In genomic region chr2:232911712-232912277, GRCh38 we compare ENCODE assay signal across 33 cellular contexts. TPM values are rescaled to one million over a fixed set of nuclear protein-coding genes. Genes with fewer than 3 reads are reported as not detected.
DNase-seq lines count a peak whose midpoint lies in the region; ATAC-seq, FAIRE-seq and TF ChIP-seq lines count a peak whose summit lies in the region.
"Had no signal": no experiment of that assay in that cellular context is flagged by ENCODE, and none has a peak within 500 bp of the region (broad histone marks: within the 10 kb centered on the region; RNA-seq: fewer than 3 reads in every experiment).

No MANE protein-coding gene starts in this region.

- ATAC-seq in HepG2, result no peak
- no peak for ATAC-seq in right lobe of liver
- ATAC-seq in K562, result no peak
- no peak for ATAC-seq in GM18870 (IDR thresholded peaks at IDR 0.05; ENCODE audit: unreplicated experiment)
- ATAC-seq: A549; CD8-positive, alpha-beta T cell had no signal

- H3K79me2 ChIP-seq in HepG2 (ENCODE audit: insufficient read depth, low read length), result no peaks in the 10 kb centered on the region
- no peaks in the 10 kb centered on the region for H3K79me2 ChIP-seq in K562 (ENCODE audit: control insufficient read depth, insufficient read depth, low read length)

- WGBS in HepG2 (ENCODE audit: low lambda C conversion rate), result 75% methylated on average over 1 of the region's 1 CpG
- WGBS in right lobe of liver (ENCODE audit: insufficient coverage, low coverage, low lambda C conversion rate, missing lambda C conversion rate), result 33% methylated on average over 1 of the region's 1 CpG
- 0% methylated on average over 1 of the region's 1 CpG for WGBS in K562 (ENCODE audit: insufficient coverage, low coverage, missing lambda C conversion rate)

- H3K36me3 ChIP-seq in HepG2 (replicated peaks in 1 of 2; ENCODE audit: control insufficient read depth in 1 of 2, insufficient read depth in 2 of 2, low read length in 2 of 2) (no peaks in the 10 kb centered on the region; a peak in 2 of 5 replicates), right lobe of liver (no peaks in the 10 kb centered on the region), HEK293 (ENCODE audit: control insufficient read depth in 2 of 2, insufficient read depth in 1 of 2, low read length in 2 of 2) (no peaks in the 10 kb centered on the region), K562 (ENCODE audit: control insufficient read depth, insufficient read depth, low read length) (no peaks in the 10 kb centered on the region)
- H3K36me3 ChIP-seq: BE2C; BLaER1; BLaER1 treated with 17β-estradiol and CSF1 and Interleukin-3, amounts not matched to agents 10 nM and 100 nM had no signal

- TF ChIP-seq CTCF in HepG2 (CRISPR knock-in tag; IDR thresholded peaks at IDR 0.05) (no peak), right lobe of liver (IDR thresholded peaks at IDR 0.05) (no peak), HEK293 (tag by site-specific recombination; IDR thresholded peaks at IDR 0.05) (no peak), K562 (IDR thresholded peaks at IDR 0.05 in 2 of 3, conservative IDR thresholded peaks at IDR 0.05 in 1 of 3; ENCODE audit: insufficient read depth in 2 of 3, low read depth in 1 of 3, low read length in 3 of 3) (no peak)

- H4K20me1 ChIP-seq in HepG2 (ENCODE audit: insufficient read depth, low read length), result no peaks in the 10 kb centered on the region
- no peaks in the 10 kb centered on the region for H4K20me1 ChIP-seq in K562 (replicated peaks; ENCODE audit: control insufficient read depth, insufficient read depth, low read length)
- H4K20me1 ChIP-seq: BLaER1; BLaER1 treated with 17β-estradiol and CSF1 and Interleukin-3, amounts not matched to agents 10 nM and 100 nM had no signal

- no peak overlapping the region for H3K4me2 ChIP-seq in HepG2 (ENCODE audit: low read depth, low read length)
- H3K4me2 ChIP-seq in K562 (ENCODE audit: insufficient read depth, low read length), result no peak overlapping the region
- H3K4me2 ChIP-seq: A549; BLaER1; BLaER1 treated with 17β-estradiol and CSF1 and Interleukin-3, amounts not matched to agents 10 nM and 100 nM had no signal

- intact Hi-C loops in HepG2 (cut with micrococcal nuclease; ENCODE audit: unreplicated experiment), result no loop called here
- intact Hi-C loops in right lobe of liver (cut with DNase I), result no loop called here
- intact Hi-C loops in K562 (cut with micrococcal nuclease), result no loop called here

- H3K27me3 ChIP-seq in HepG2 (ENCODE audit: control insufficient read depth in 1 of 2, insufficient read depth in 2 of 2, low read length in 2 of 2) (no peaks in the 10 kb centered on the region), right lobe of liver (no peaks in the 10 kb centered on the region), K562 (ENCODE audit: control insufficient read depth in 2 of 2, insufficient read depth in 2 of 2, low read length in 2 of 2) (peaks cover 3 to 4% of the 10 kb centered on the region in 2 experiments; a peak in 4 of 5 replicates)
- H3K27me3 ChIP-seq: BE2C; BLaER1; BLaER1 treated with 17β-estradiol and CSF1 and Interleukin-3, amounts not matched to agents 10 nM and 100 nM had no signal

- CTCF ChIA-PET in HepG2 (lab: Yijun Ruan, JAX; ENCODE audit: low intra/inter-chr PET ratio, low total read pairs), result no interaction called here
- CTCF ChIA-PET in HEK293 (lab: Yijun Ruan, JAX), result no interaction called here
- CTCF ChIA-PET in K562 (lab: Yijun Ruan, JAX; ENCODE audit: low intra/inter-chr PET ratio), result no interaction called here

- H3K9me3 ChIP-seq in HepG2 (ENCODE audit: low read length) (peaks cover 21% of the 10 kb centered on the region), right lobe of liver (peaks cover 0 to 4% (median 0%) of the 10 kb centered on the region in 4 donors), HEK293 (ENCODE audit: control insufficient read depth, insufficient read depth, low read depth, low read length) (no peaks in the 10 kb centered on the region), K562 (replicated peaks; ENCODE audit: control insufficient read depth, insufficient read depth, low read depth, low read length) (0 out of 2 replicates have a peak, but pooled peaks cover 2% of the 10 kb centered on the region)
- H3K9me3 ChIP-seq: BE2C, Caco-2 had no signal

- H3K4me3 ChIP-seq in HepG2 (replicated peaks in 1 of 3; ENCODE audit: insufficient read depth in 1 of 3, low read depth in 2 of 3, low read length in 3 of 3) (no peak overlapping the region), right lobe of liver (no peak overlapping the region), HEK293 (ENCODE audit: low read depth, low read length) (no peak overlapping the region), K562 (no peak overlapping the region)
- H3K4me3 ChIP-seq: A549; BLaER1; BLaER1 treated with 17β-estradiol and CSF1 and Interleukin-3, amounts not matched to agents 10 nM and 100 nM had no signal

- no peaks in the 10 kb centered on the region for H3K9me1 ChIP-seq in K562 (ENCODE audit: control insufficient read depth, insufficient read depth, low read length)

- POLR2A ChIA-PET in HepG2 (lab: Yijun Ruan, JAX) (no interaction called here), HEK293 (lab: Yijun Ruan, JAX) (no interaction called here), K562 (lab: Yijun Ruan, JAX) (no interaction called here)

- DNase-seq in HepG2 (ENCODE audit: low spot score) (no peak), right lobe of liver (no peak), K562 (ENCODE audit: extremely low read depth in 1 of 4, low spot score in 3 of 4) (no peak), DMS153 (lab: John Stamatoyannopoulos, UW) (no peak)
- DNase-seq: 8988T; ACHN; AML-193; BE2C; C1 segment of cervical spinal cord; Caco-2; Calu3; CD4-positive, alpha-beta memory T cell; CD4-positive, alpha-beta T cell; CD4-positive, CD25-positive, alpha-beta regulatory T cell; CD8-positive, alpha-beta memory T cell; CD8-positive, alpha-beta T cell; COR-L47; DMS 273 treated with DMSO at 0.1 percent for 48 hours; DMS53; DMS79; DMS79 treated with DMSO at 0.1 percent for 48 hours; DND-41; EL had no signal

- no peak for FAIRE-seq in HepG2 (lab: Jason Lieb, UNC)
- FAIRE-seq in K562 (lab: Jason Lieb, UNC), result no peak
- FAIRE-seq: A204.1, A549, D721Med had no signal

- no peak overlapping the region for H3K27ac ChIP-seq in HepG2 (ENCODE audit: extremely low read length, insufficient read depth, low read length)
- no peak overlapping the region for H3K27ac ChIP-seq in right lobe of liver
- no peak overlapping the region for H3K27ac ChIP-seq in HEK293 (ENCODE audit: extremely low read depth, low read depth, low read length)
- no peak overlapping the region for H3K27ac ChIP-seq in K562 (ENCODE audit: extremely low read depth, low read depth, low read length)
- H3K27ac ChIP-seq: 22Rv1; A549; BLaER1; BLaER1 treated with 17β-estradiol and CSF1 and Interleukin-3, amounts not matched to agents 10 nM and 100 nM; C4-2B had no signal

- H2AFZ ChIP-seq in HepG2 (ENCODE audit: low read length) (no peak overlapping the region), K562 (ENCODE audit: low read depth, low read length) (no peak overlapping the region)

- TF ChIP-seq RAD21 in HepG2 (CRISPR knock-in tag; IDR thresholded peaks at IDR 0.05), result no peak
- no peak for TF ChIP-seq RAD21 in K562 (CRISPR knock-in tag; conservative IDR thresholded peaks at IDR 0.05 in 1 of 2, IDR thresholded peaks at IDR 0.05 in 1 of 2)

- TF ChIP-seq POLR2A in HepG2 (IDR thresholded peaks at IDR 0.05; ENCODE audit: insufficient read depth in 1 of 2, low read depth in 2 of 2, low read length in 2 of 2), result no peak
- TF ChIP-seq POLR2A in right lobe of liver (IDR thresholded peaks at IDR 0.05), result no peak
- no peak for TF ChIP-seq POLR2A in K562 (conservative IDR thresholded peaks at IDR 0.05)

- no peak for TF ChIP-seq EP300 in HepG2 (IDR thresholded peaks at IDR 0.05; ENCODE audit: low read depth in 2 of 2, low read length in 2 of 2)
- no peak for TF ChIP-seq EP300 in HepG2 (CRISPR knock-in tag; IDR thresholded peaks at IDR 0.05; ENCODE audit: borderline replicate concordance)
- no peak for TF ChIP-seq EP300 in K562 (IDR thresholded peaks at IDR 0.05; ENCODE audit: low read length)

- H3K9ac ChIP-seq in HepG2 (ENCODE audit: insufficient read depth, low read depth, low read length) (no peak overlapping the region), K562 (ENCODE audit: insufficient read depth in 1 of 2, low read depth in 2 of 2, low read length in 2 of 2) (no peak overlapping the region; a peak in 1 of 4 replicates)
- H3K9ac ChIP-seq: BLaER1; BLaER1 treated with 17β-estradiol and CSF1 and Interleukin-3, amounts not matched to agents 10 nM and 100 nM had no signal

- H3K4me1 ChIP-seq in HepG2 (ENCODE audit: insufficient read depth, low read length), result peaks cover 7% of the 10 kb centered on the region
- no peaks in the 10 kb centered on the region for H3K4me1 ChIP-seq in right lobe of liver
- no peaks in the 10 kb centered on the region for H3K4me1 ChIP-seq in HEK293 (ENCODE audit: control insufficient read depth, insufficient read depth, low read length)
- no peaks in the 10 kb centered on the region for H3K4me1 ChIP-seq in K562 (replicated peaks in 1 of 2; ENCODE audit: control insufficient read depth in 2 of 2, insufficient read depth in 2 of 2, low read length in 2 of 2)
- H3K4me1 ChIP-seq: BE2C, Caco-2 had no signal

- BruUV-seq in HepG2 (replicated peaks; lab: Mats Ljungman, UMichigan) (no TSS peak), K562 (replicated peaks; lab: Mats Ljungman, UMichigan) (no TSS peak)

- in situ Hi-C loops in HepG2 (cut with HindIII; ENCODE audit: extremely low pct_ligation_motif_present, low pct_unique_long_range_greater_than_20kb) (no loop called here), K562 (cut with MboI) (loop anchor here (10.0 kb wide), 1 partner anchor 787 kb away; no protein-coding TSS in a partner anchor)

RNA-seq across cellular contexts. Expression of gene SNORC, which starts 41.7 kb away (rescaled TPM):
- total RNA-seq in HepG2 (2016; rRNA removed; fragmentation: Illumina TruSeq; extraction: Trizol) (48.5 and 86.1 TPM in 2 replicates), right lobe of liver (10 to 100 TPM in 3 of 6 experiments, 1 to 10 TPM in 3; 2.0 to 14.5 (median 9.1) TPM), K562 (2014; rRNA removed) (0.23 and 2.0 TPM in 2 replicates), K562 (2014; rRNA removed; fragmentation: Illumina TruSeq; extraction: Trizol) (0.16 and 0.36 TPM in 2 replicates), K562 (2015; rRNA removed; fragmentation: Illumina TruSeq; extraction: Trizol) (0.41 and 0.72 TPM in 2 replicates), K562 (2021) (0.80 and 1.7 TPM in 2 replicates)
- total RNA-seq in HepG2 (2016; cell fraction: cytosol; rRNA removed; fragmentation: Illumina TruSeq; extraction: Trizol; ENCODE audit: low read depth), result 64.6 and 82.7 TPM in 2 replicates
- total RNA-seq in HepG2 (2016; cell fraction: insoluble cytoplasmic fraction; rRNA removed; fragmentation: Illumina TruSeq; extraction: Trizol), result 52.1 and 76.7 TPM in 2 replicates
- 71.1 and 75.3 TPM in 2 replicates for total RNA-seq in HepG2 (2016; cell fraction: membrane; rRNA removed; fragmentation: Illumina TruSeq; extraction: Trizol)
- total RNA-seq in HepG2 (2016; cell fraction: nucleus; rRNA removed; fragmentation: Illumina TruSeq; extraction: Trizol), result 47.7 and 55.5 TPM in 2 replicates
- polyA plus RNA-seq in HepG2 (2011; rRNA removed) (59.1 and 62.9 TPM in 2 replicates), K562 (2011; rRNA removed) (0.14 and 0.32 TPM in 2 replicates), K562 (2014; fragmentation: Illumina TruSeq; extraction: Trizol) (0.25 and 1.1 TPM in 2 replicates), K562 (2014; fragmentation: Nextera tagmentation; extraction: Ambion mirVana) (not detected), K562 (2014; rRNA removed) (0.42 and 2.5 TPM in 2 replicates)
- 45.6 and 94.4 TPM in 2 replicates for polyA plus RNA-seq in HepG2 (2011; cell fraction: cytosol; rRNA removed)
- 87.4 and 124 TPM in 2 replicates for polyA plus RNA-seq in HepG2 (2011; cell fraction: nucleus; rRNA removed)
- polyA plus RNA-seq in HepG2 (2012), result 42.0 and 51.4 TPM in 2 replicates
- 125 and 134 TPM in 2 replicates for polyA plus RNA-seq in HepG2 (2016; cell fraction: cytosol; fragmentation: Illumina TruSeq; extraction: Trizol; ENCODE audit: low read depth)
- 60.9 and 75.2 TPM in 2 replicates for polyA plus RNA-seq in HepG2 (2016; cell fraction: insoluble cytoplasmic fraction; fragmentation: Illumina TruSeq; extraction: Trizol; ENCODE audit: low read depth)
- polyA plus RNA-seq in HepG2 (2016; cell fraction: membrane; fragmentation: Illumina TruSeq; extraction: Trizol; ENCODE audit: low read depth), result 102 and 104 TPM in 2 replicates
- polyA plus RNA-seq in HepG2 (2016; cell fraction: nucleus; fragmentation: Illumina TruSeq; extraction: Trizol; ENCODE audit: insufficient read depth, low read depth), result 136 and 150 TPM in 2 replicates
- polyA minus RNA-seq in HepG2 (2011; rRNA and poly(A)+ RNA removed; ENCODE audit: low replicate concordance), result 5.3 and 89.5 TPM in 2 replicates
- 57.5 and 73.7 TPM in 2 replicates for polyA minus RNA-seq in HepG2 (2011; cell fraction: cytosol; rRNA and poly(A)+ RNA removed)
- polyA minus RNA-seq in HepG2 (2011; cell fraction: nucleus; rRNA and poly(A)+ RNA removed), result 27.3 and 30.6 TPM in 2 replicates
- total RNA-seq in K562 (2011; cell fraction: chromatin; rRNA removed; ENCODE audit: low replicate concordance), result 1.1 and 2.1 TPM in 2 replicates
- total RNA-seq in K562 (2011; cell fraction: nucleolus; rRNA removed), result 0.83 and 1.8 TPM in 2 replicates
- total RNA-seq in K562 (2011; cell fraction: nucleoplasm; rRNA removed), result 0.88 and 1.3 TPM in 2 replicates
- 0.37 and 0.57 TPM in 2 replicates for polyA plus RNA-seq in K562 (2011; cell fraction: cytosol; rRNA removed)
- polyA plus RNA-seq in K562 (2011; cell fraction: nucleus; rRNA removed), result 2.4 and 3.1 TPM in 2 replicates
- 0.39 and 2.0 TPM in 2 replicates for polyA plus RNA-seq in K562 (2012)
- polyA minus RNA-seq in K562 (2011; rRNA and poly(A)+ RNA removed), result 0.07 and 0.15 TPM in 2 replicates
- not detected in 2 replicates for polyA minus RNA-seq in K562 (2011; cell fraction: cytosol; rRNA and poly(A)+ RNA removed)
- polyA minus RNA-seq in K562 (2011; cell fraction: nucleus; rRNA and poly(A)+ RNA removed), result 0.33 and 0.40 TPM in 2 replicates
- polyA plus RNA-seq: CD14-positive monocyte; CD8-positive, alpha-beta memory T cell had no signal
